ENCODE assay signal across 22 cellular contexts in genomic region chr20:32741151-32741550, GRCh38.
"Had no signal": no experiment of that assay in that cellular context is flagged by ENCODE, and none has a peak within 500 bp of the region (broad histone marks: within the 10 kb centered on the region; RNA-seq: fewer than 3 reads in every experiment).

No MANE protein-coding gene starts in this region.

- H3K27me3 Mint-ChIP-seq: activated CD4-positive, alpha-beta memory T cell treated with anti-CD3 and anti-CD28 coated beads for 36 hours; activated T-helper 17 cell treated with anti-CD3 and anti-CD28 coated beads, Interleukin-2, amount 50 U/mL, for 72 hours; brain; effector memory CD8-positive, alpha-beta T cell; memory B cell had no signal

- H3K27me3 ChIP-seq: adrenal gland, ascending aorta, gastroesophageal sphincter, spleen, testis, transverse colon had no signal

- H3K9me3 ChIP-seq: adrenal gland, ascending aorta, gastroesophageal sphincter, spleen, testis, transverse colon had no signal

- DNase-seq: activated CD4-positive, alpha-beta memory T cell treated with anti-CD3 and anti-CD28 coated beads for 36 hours; activated CD4-positive, alpha-beta T cell treated with anti-CD3 and anti-CD28 coated beads for 4 hours; activated T-cell treated with anti-CD3 and anti-CD28 coated beads, Interleukin-2, amount 50 U/mL, for 4 hours; adrenal gland; cortex of kidney; effector memory CD8-positive, alpha-beta T cell; erythroblast; head of caudate nucleus; hypothalamus; midbrain; right cardiac atrium; spleen; stimulated activated naive CD4-positive, alpha-beta T cell; testis; transverse colon had no signal

- H3K9me3 Mint-ChIP-seq: activated CD4-positive, alpha-beta memory T cell treated with anti-CD3 and anti-CD28 coated beads for 36 hours; activated naive CD4-positive, alpha-beta T cell treated with anti-CD3 and anti-CD28 coated beads, Interleukin-2, amount 50 U/mL, for 72 hours; activated T-cell treated with anti-CD3 and anti-CD28 coated beads, Interleukin-2, amount 50 U/mL, for 4 hours; activated T-helper 17 cell treated with anti-CD3 and anti-CD28 coated beads, Interleukin-2, amount 50 U/mL, for 72 hours; brain; effector memory CD8-positive, alpha-beta T cell; memory B cell; nephron had no signal

- H3K27ac ChIP-seq: adrenal gland, ascending aorta, gastroesophageal sphincter, testis, transverse colon had no signal

- H3K4me3 ChIP-seq: adrenal gland, ascending aorta, gastroesophageal sphincter, testis, transverse colon had no signal

- ATAC-seq: activated naive CD4-positive, alpha-beta T cell treated with anti-CD3 and anti-CD28 coated beads, Interleukin-2, amount 50 U/mL, for 72 hours; activated T-cell treated with anti-CD3 and anti-CD28 coated beads, Interleukin-2, amount 50 U/mL, for 4 hours; activated T-helper 17 cell treated with anti-CD3 and anti-CD28 coated beads, Interleukin-2, amount 50 U/mL, for 72 hours; effector memory CD8-positive, alpha-beta T cell; gastroesophageal sphincter; right cardiac atrium had no signal

- H3K36me3 ChIP-seq: adrenal gland, ascending aorta, transverse colon had no signal
